ENCODE assay signal across 24 cellular contexts in genomic region chr1:52746189-52746588, GRCh38.
"Had no signal": no experiment of that assay in that cellular context is flagged by ENCODE, and none has a peak within 500 bp of the region (broad histone marks: within the 10 kb centered on the region; RNA-seq: fewer than 3 reads in every experiment).

No MANE protein-coding gene starts in this region.

- H3K9me3 Mint-ChIP-seq: mesothelial cell of epicardium; natural killer cell treated with Interleukin-12 subunit alpha and Interleukin-12 subunit beta and Interleukin-15 and Interleukin-18, amount 100 ng/mL, for 72 hours; stimulated activated effector memory CD8-positive, alpha-beta T cell treated with anti-CD3 and anti-CD28 coated beads, Interleukin-12 subunit alpha, Interleukin-12 subunit beta, amount 100 ng/mL, for 72 hours; stimulated activated naive CD8-positive, alpha-beta T cell treated with anti-CD3 and anti-CD28 coated beads, Interleukin-15, Interleukin-2, amounts not matched to agents 100 ng/mL and 50 ng/mL, for 24 hours had no signal

- H3K27me3 Mint-ChIP-seq: naive B cell; natural killer cell treated with Interleukin-12 subunit alpha and Interleukin-12 subunit beta and Interleukin-15 and Interleukin-18, amount 100 ng/mL, for 72 hours; progenitor cell of endocrine pancreas; stimulated activated naive CD8-positive, alpha-beta T cell treated with anti-CD3 and anti-CD28 coated beads, Interleukin-15, Interleukin-2, amounts not matched to agents 100 ng/mL and 50 ng/mL, for 24 hours had no signal

- H3K27me3 ChIP-seq: left lung, ovary, right atrium auricular region, spleen, suprapubic skin, tibial artery, upper lobe of right lung had no signal

- H3K4me3 ChIP-seq: left lung, lung, ovary, right atrium auricular region, spleen, suprapubic skin, thoracic aorta, tibial artery, upper lobe of right lung had no signal

- DNase-seq: hippocampal formation; kidney glomerular epithelial cell; left cardiac atrium; left lung; mesendoderm; naive B cell; ovary; small intestine; spleen; stimulated activated CD4-positive, alpha-beta T cell treated with anti-CD3 and anti-CD28 coated beads, Interleukin-4, amount 100 ng/mL, for 24 hours; stimulated activated naive CD4-positive, alpha-beta T cell; tibial artery; trophoblast cell; upper lobe of right lung had no signal

- H3K27ac ChIP-seq: left lung, ovary, right atrium auricular region, spleen, suprapubic skin, thoracic aorta, tibial artery, upper lobe of right lung had no signal

- H3K36me3 Mint-ChIP-seq: natural killer cell treated with Interleukin-12 subunit alpha and Interleukin-12 subunit beta and Interleukin-15 and Interleukin-18, amount 100 ng/mL, for 72 hours; stimulated activated effector memory CD8-positive, alpha-beta T cell treated with anti-CD3 and anti-CD28 coated beads, Interleukin-12 subunit alpha, Interleukin-12 subunit beta, amount 100 ng/mL, for 72 hours had no signal

- H3K27ac Mint-ChIP-seq: mesothelial cell of epicardium; natural killer cell treated with Interleukin-12 subunit alpha and Interleukin-12 subunit beta and Interleukin-15 and Interleukin-18, amount 100 ng/mL, for 72 hours; stimulated activated effector memory CD8-positive, alpha-beta T cell treated with anti-CD3 and anti-CD28 coated beads, Interleukin-12 subunit alpha, Interleukin-12 subunit beta, amount 100 ng/mL, for 72 hours; stimulated activated naive CD8-positive, alpha-beta T cell treated with anti-CD3 and anti-CD28 coated beads, Interleukin-15, Interleukin-2, amounts not matched to agents 100 ng/mL and 50 ng/mL, for 24 hours had no signal

- H3K4me3 Mint-ChIP-seq: mesothelial cell of epicardium; naive B cell; natural killer cell treated with Interleukin-12 subunit alpha and Interleukin-12 subunit beta and Interleukin-15 and Interleukin-18, amount 100 ng/mL, for 72 hours; stimulated activated effector memory CD8-positive, alpha-beta T cell treated with anti-CD3 and anti-CD28 coated beads, Interleukin-12 subunit alpha, Interleukin-12 subunit beta, amount 100 ng/mL, for 72 hours; stimulated activated naive CD8-positive, alpha-beta T cell treated with anti-CD3 and anti-CD28 coated beads, Interleukin-15, Interleukin-2, amounts not matched to agents 100 ng/mL and 50 ng/mL, for 24 hours had no signal

- ATAC-seq: left cardiac atrium; left lung; natural killer cell treated with Interleukin-12 subunit alpha and Interleukin-12 subunit beta and Interleukin-15 and Interleukin-18, amount 100 ng/mL, for 72 hours; sciatic nerve; stimulated activated effector memory CD8-positive, alpha-beta T cell treated with anti-CD3 and anti-CD28 coated beads, Interleukin-12 subunit alpha, Interleukin-12 subunit beta, amount 100 ng/mL, for 72 hours; upper lobe of right lung had no signal

- H3K36me3 ChIP-seq: left lung, ovary, right atrium auricular region, spleen, suprapubic skin, thoracic aorta, upper lobe of right lung had no signal

- H3K9me3 ChIP-seq: left lung, ovary, right atrium auricular region, spleen, suprapubic skin, thoracic aorta, tibial artery, upper lobe of right lung had no signal

- H3K4me1 ChIP-seq: suprapubic skin had no signal
